ENCODE assay signal across 8 cellular contexts in the genomic region with DNA sequence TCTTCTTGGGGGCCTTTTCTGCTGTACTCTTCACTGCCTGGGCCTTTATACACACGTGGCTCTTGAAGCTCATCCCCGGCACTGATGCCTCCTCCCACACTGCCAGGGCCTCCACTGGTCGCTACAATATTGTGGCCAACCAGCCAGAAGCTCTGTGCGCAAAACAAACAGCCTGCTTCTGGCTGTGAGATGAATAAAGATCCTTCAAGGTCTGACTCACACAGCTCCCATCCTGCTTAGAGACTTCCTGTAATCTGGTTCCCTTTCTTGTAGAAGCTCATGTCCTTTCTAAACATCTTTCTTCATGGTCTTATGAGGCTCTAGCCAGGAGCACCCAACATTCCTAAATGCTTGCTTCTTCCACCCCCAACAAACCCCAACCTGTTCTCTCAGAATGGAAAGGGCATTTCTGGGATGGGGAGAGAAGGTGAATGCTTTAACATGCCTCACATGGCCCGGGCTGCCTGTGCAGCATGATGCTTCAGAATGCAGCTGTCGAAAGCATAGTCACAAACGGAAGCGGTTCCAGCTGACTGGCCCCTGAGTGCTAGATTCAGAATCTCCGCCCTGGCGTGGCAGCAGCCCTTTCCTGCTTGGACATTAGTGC. TPM values are rescaled to one million over a fixed set of nuclear protein-coding genes. Genes with fewer than 3 reads are reported as not detected.
DNase-seq lines count a peak whose midpoint lies in the region; ATAC-seq and TF ChIP-seq lines count a peak whose summit lies in the region.

No MANE protein-coding gene starts in this region.

- H3K4me1 ChIP-seq in naive thymus-derived CD4-positive, alpha-beta T cell (ENCODE audit: control insufficient read depth in 2 of 2, insufficient read depth in 2 of 2, low read length in 2 of 2): peaks cover 0 to 11% of the 10 kb centered on the region in 2 donors
- peaks cover 32 to 37% of the 10 kb centered on the region in 2 donors for H3K4me1 ChIP-seq in uterus

- H3K27ac ChIP-seq in naive thymus-derived CD4-positive, alpha-beta T cell (ENCODE audit: low read depth, low read length): no peak overlapping the region
- peak overlapping the region; percentile 98 for H3K27ac ChIP-seq in uterus

- H3K4me3 Mint-ChIP-seq in T-cell: peak overlapping the region in 1 of 3 donors; percentile 28
- H3K4me3 Mint-ChIP-seq in effector memory CD8-positive, alpha-beta T cell: peak overlapping the region in 1 of 2 donors; percentile 5
- H3K4me3 Mint-ChIP-seq in naive thymus-derived CD4-positive, alpha-beta T cell: peak overlapping the region in 7 of 10 donors; percentile 2 to 76 (median 23)

- CTCF ChIA-PET in T-cell (lab: Charles Lee): interaction anchor here in 1 of 2 donors (0.6 to 0.9 kb wide), 2 partner anchors 17 to 28 kb away, joined by 4 to 6 read pairs; no protein-coding TSS in a partner anchor
- CTCF ChIA-PET in naive thymus-derived CD4-positive, alpha-beta T cell (lab: Charles Lee): interaction anchor here (1.0 to 1.1 kb wide), 2 partner anchors 28 to 31 kb away, joined by 3 read pairs; no protein-coding TSS in a partner anchor

- peaks cover 0 to 2% of the 10 kb centered on the region in 2 donors for H3K27me3 Mint-ChIP-seq in T-cell
- H3K27me3 Mint-ChIP-seq in effector memory CD8-positive, alpha-beta T cell: peaks cover 0 to 43% of the 10 kb centered on the region in 2 donors
- peaks cover 0 to 5% (median 0%) of the 10 kb centered on the region in 5 donors for H3K27me3 Mint-ChIP-seq in naive thymus-derived CD4-positive, alpha-beta T cell

- H3K36me3 Mint-ChIP-seq in T-cell: no peaks in the 10 kb centered on the region
- H3K36me3 Mint-ChIP-seq in effector memory CD8-positive, alpha-beta T cell (ENCODE audit: insufficient read depth): no peaks in the 10 kb centered on the region
- H3K36me3 Mint-ChIP-seq in naive thymus-derived CD4-positive, alpha-beta T cell: peaks cover 0 to 12% (median 0%) of the 10 kb centered on the region in 5 donors

- H3K4me3 ChIP-seq in naive thymus-derived CD4-positive, alpha-beta T cell (ENCODE audit: low read length): no peak overlapping the region
- H3K4me3 ChIP-seq in uterus: no peak overlapping the region

- H3K9me3 Mint-ChIP-seq in T-cell: no peaks in the 10 kb centered on the region
- no peaks in the 10 kb centered on the region for H3K9me3 Mint-ChIP-seq in effector memory CD8-positive, alpha-beta T cell
- no peaks in the 10 kb centered on the region for H3K9me3 Mint-ChIP-seq in naive thymus-derived CD4-positive, alpha-beta T cell

- H3K36me3 ChIP-seq in naive thymus-derived CD4-positive, alpha-beta T cell (ENCODE audit: control insufficient read depth in 2 of 3, insufficient read depth in 3 of 3, low read length in 3 of 3): no peaks in the 10 kb centered on the region
- H3K36me3 ChIP-seq in uterus: no peaks in the 10 kb centered on the region

- in situ Hi-C loops in G401 (cut with HindIII; ENCODE audit: low sequenced_read_pairs): no loop called here

- TF ChIP-seq CTCF in uterus (IDR thresholded peaks at IDR 0.05): no peak

- POLR2A ChIA-PET in T-cell (lab: Charles Lee): no interaction called here
- POLR2A ChIA-PET in naive thymus-derived CD4-positive, alpha-beta T cell (lab: Charles Lee): no interaction called here

- intact Hi-C loops in naive thymus-derived CD4-positive, alpha-beta T cell (cut with micrococcal nuclease): loop anchor here (1.0 to 2.0 kb wide), 2 partner anchors 18 to 25 kb away; a partner anchor contains a TSS
- intact Hi-C loops in uterus (cut with DNase I; ENCODE audit: low total_unique reads): no loop called here

- peak in 1 of 2 donors; percentile 38 for TF ChIP-seq POLR2A in uterus (IDR thresholded peaks at IDR 0.05)

- ATAC-seq in GM19455 (IDR thresholded peaks at IDR 0.05; ENCODE audit: unreplicated experiment) (peak; percentile 96), HG03469 (IDR thresholded peaks at IDR 0.05; ENCODE audit: unreplicated experiment) (peak; percentile 88), T-cell (replicated peaks in 1 of 4) (peak; percentile 80 to 97 (median 88))
- peak; percentile 74 for ATAC-seq in effector memory CD8-positive, alpha-beta T cell (replicated peaks)
- ATAC-seq in naive thymus-derived CD4-positive, alpha-beta T cell: peak; percentile 93

- H3K27ac Mint-ChIP-seq in T-cell: peak overlapping the region; percentile 96 to 98
- H3K27ac Mint-ChIP-seq in effector memory CD8-positive, alpha-beta T cell: peak overlapping the region; percentile 52 to 55
- peak overlapping the region; percentile 71 to 98 (median 90) for H3K27ac Mint-ChIP-seq in naive thymus-derived CD4-positive, alpha-beta T cell

- H3K4me1 Mint-ChIP-seq in T-cell: peaks cover 14 to 21% (median 16%) of the 10 kb centered on the region in 3 donors
- peaks cover 0 to 4% of the 10 kb centered on the region in 2 donors for H3K4me1 Mint-ChIP-seq in effector memory CD8-positive, alpha-beta T cell (ENCODE audit: low read depth in 2 of 2)
- peaks cover 0 to 49% (median 11%) of the 10 kb centered on the region in 7 donors for H3K4me1 Mint-ChIP-seq in naive thymus-derived CD4-positive, alpha-beta T cell

- no peaks in the 10 kb centered on the region for H3K27me3 ChIP-seq in naive thymus-derived CD4-positive, alpha-beta T cell (ENCODE audit: control insufficient read depth in 2 of 2, insufficient read depth in 2 of 2, low read length in 2 of 2)
- H3K27me3 ChIP-seq in uterus: no peaks in the 10 kb centered on the region

- H3K9me3 ChIP-seq in naive thymus-derived CD4-positive, alpha-beta T cell (ENCODE audit: control insufficient read depth in 2 of 3, low read length in 3 of 3): no peaks in the 10 kb centered on the region
- no peaks in the 10 kb centered on the region for H3K9me3 ChIP-seq in uterus

- DNase-seq in ELR (ENCODE audit: low read depth): peak; percentile 90
- peak in 10 of 34 experiments; percentile 7 to 45 (median 14) for DNase-seq in T-cell
- no peak for DNase-seq in effector memory CD8-positive, alpha-beta T cell
- DNase-seq in naive thymus-derived CD4-positive, alpha-beta T cell: peak in 6 of 9 donors; percentile 17 to 53 (median 20)
- peak; percentile 69 to 83 for DNase-seq in uterus
- no peak for DNase-seq in G401 (ENCODE audit: low spot score)

RNA-seq across cellular contexts. Expression of a gene that starts 24.6 kb away (rescaled TPM):
- 1 to 10 TPM in 1 of 5 donors, under 1 TPM in 2, not detected in 2; 0.85 to 1.1 (median 0.93) TPM for total RNA-seq in T-cell
- total RNA-seq in naive thymus-derived CD4-positive, alpha-beta T cell: 10 to 100 TPM in 1 of 5 experiments, 1 to 10 TPM in 3, under 1 TPM in 1; 0.50 to 23.7 (median 2.2) TPM
- polyA plus RNA-seq in naive thymus-derived CD4-positive, alpha-beta T cell: under 1 TPM; 0.35 to 0.51 TPM
- 100 to 1,000 TPM in 3 of 4 donors, 10 to 100 TPM in 1; 35.9 to 156 (median 114) TPM for total RNA-seq in uterus
- total RNA-seq in G401 (2014; rRNA removed; shearing (Covaris generic)): 5.3 and 7.9 TPM in 2 replicates

Comparison
In these comparisons a context has a peak if more than half of its experiments do, and no peak if none do; other contexts are left out.
1. DNase-seq: peak in ELR (single experiment), naive thymus-derived CD4-positive, alpha-beta T cell (6 of 9) and uterus (2 of 2); none in effector memory CD8-positive, alpha-beta T cell (0 of 3) and G401 (single experiment).
2. Peak in every context shown above with its lines, with median percentiles within 50 percentile points of each other: ATAC-seq and H3K27ac Mint-ChIP-seq.